ENCODE assay signal across 14 cellular contexts in genomic region chr16:54015147-54015546, GRCh38.
DNase-seq lines count a peak whose midpoint lies in the region; ATAC-seq and TF ChIP-seq lines count a peak whose summit lies in the region.
"Had no signal": no experiment of that assay in that cellular context is flagged by ENCODE, and none has a peak within 500 bp of the region (broad histone marks: within the 10 kb centered on the region; RNA-seq: fewer than 3 reads in every experiment).

No MANE protein-coding gene starts in this region.

- in situ Hi-C loops in mammary epithelial cell (cut with MboI; ENCODE audit: low sequenced_read_pairs in 2 of 2) = no loop called here

- H3K4me3 ChIP-seq in mammary epithelial cell (replicated peaks in 1 of 3; ENCODE audit: insufficient read depth in 1 of 3, low read depth in 2 of 3, low read length in 3 of 3) (no peak overlapping the region), mucosa of descending colon (no peak overlapping the region), uterus (no peak overlapping the region)
- H3K4me3 ChIP-seq: GM12878, GM23248 had no signal

- H3K4me2 ChIP-seq in mammary epithelial cell (ENCODE audit: insufficient read depth, low read depth, low read length) = no peak overlapping the region

- BruUV-seq in MCF 10A (replicated peaks; lab: Mats Ljungman, UMichigan) (no TSS peak), mammary epithelial cell (replicated peaks; lab: Mats Ljungman, UMichigan) (no TSS peak)

- no peak overlapping the region for H2AFZ ChIP-seq in mammary epithelial cell (ENCODE audit: low read depth, low read length)
- H2AFZ ChIP-seq: GM23248 had no signal

- no peaks in the 10 kb centered on the region for H3K36me3 Mint-ChIP-seq in MCF 10A (ENCODE audit: insufficient read depth, unreplicated experiment)

- H3K4me1 Mint-ChIP-seq in MCF 10A (ENCODE audit: insufficient read depth, unreplicated experiment) = no peaks in the 10 kb centered on the region
- H3K4me1 Mint-ChIP-seq: CD14-positive monocyte had no signal

- H3K4me1 ChIP-seq in mammary epithelial cell (ENCODE audit: insufficient read depth, low read length) (no peaks in the 10 kb centered on the region), mucosa of descending colon (ENCODE audit: low read depth) (no peaks in the 10 kb centered on the region), uterus (no peaks in the 10 kb centered on the region)

- no peaks in the 10 kb centered on the region for H3K27me3 ChIP-seq in mammary epithelial cell (ENCODE audit: insufficient read depth, low read length)
- no peaks in the 10 kb centered on the region for H3K27me3 ChIP-seq in uterus

- dilution Hi-C loops in mammary epithelial cell (cut with HindIII; ENCODE audit: low sequenced_read_pairs) = no loop called here

- CTCF ChIA-PET in MCF 10A (lab: Yijun Ruan, JAX) = interaction anchor here (0.6 kb wide), 1 partner anchor 9 kb away, joined by 3 read pairs; no protein-coding TSS in a partner anchor
- CTCF ChIA-PET in mammary epithelial cell (lab: Charles Lee; ENCODE audit: low non-redundant PET) = no interaction called here

- no peak overlapping the region for H3K9ac ChIP-seq in mammary epithelial cell (ENCODE audit: insufficient read depth, low read length)
- H3K9ac ChIP-seq: GM23248 had no signal

- H3K36me3 ChIP-seq in mammary epithelial cell (ENCODE audit: insufficient read depth, low read length) (no peaks in the 10 kb centered on the region), mucosa of descending colon (ENCODE audit: low read depth) (no peaks in the 10 kb centered on the region), uterus (no peaks in the 10 kb centered on the region)

- H3K27me3 Mint-ChIP-seq in MCF 10A (ENCODE audit: insufficient read depth, unreplicated experiment) = no peaks in the 10 kb centered on the region

- POLR2A ChIA-PET in MCF 10A (lab: Yijun Ruan, JAX) = interaction anchor here (1.4 kb wide), 1 partner anchor 64 kb away, joined by 3 read pairs; no protein-coding TSS in a partner anchor

- H3K79me2 ChIP-seq in mammary epithelial cell (ENCODE audit: insufficient read depth, low read length) = no peaks in the 10 kb centered on the region

- H3K9me3 Mint-ChIP-seq in MCF 10A (ENCODE audit: unreplicated experiment) = no peaks in the 10 kb centered on the region

- TF ChIP-seq CTCF in MCF 10A (IDR thresholded peaks at IDR 0.05; ENCODE audit: unreplicated experiment) (no peak), mammary epithelial cell (conservative IDR thresholded peaks at IDR 0.05 in 1 of 2, IDR thresholded peaks at IDR 0.05 in 1 of 2; ENCODE audit: extremely low read depth in 1 of 2, insufficient read depth in 1 of 2, low read depth in 1 of 2, low read length in 2 of 2) (no peak), mucosa of descending colon (IDR thresholded peaks at IDR 0.05) (no peak), uterus (IDR thresholded peaks at IDR 0.05) (no peak)

- peak; percentile 31 for ATAC-seq in mucosa of descending colon
- ATAC-seq: CD8-positive, alpha-beta T cell; GM12878; HCT116 had no signal

- DNase-seq in MCF 10A (ENCODE audit: unreplicated experiment) (peak; percentile 55), mammary epithelial cell (no peak), kidney glomerular epithelial cell (lab: John Stamatoyannopoulos, UW) (peak; percentile 31), mucosa of descending colon (no peak), uterus (no peak), D341Med (ENCODE audit: low spot score) (no peak), NCI-H2107 treated with DMSO at 0.1 percent for 48 hours (lab: John Stamatoyannopoulos, UW; ENCODE audit: unreplicated experiment) (no peak)
- DNase-seq: CD8-positive, alpha-beta T cell; COR-L47; GM23248 had no signal

- WGBS in mammary epithelial cell (ENCODE audit: low coverage, missing lambda C conversion rate) = 96% methylated on average over 2 of the region's 2 CpGs

- no peaks in the 10 kb centered on the region for H4K20me1 ChIP-seq in mammary epithelial cell (ENCODE audit: insufficient read depth, low read length)

- intact Hi-C loops in MCF 10A (cut with micrococcal nuclease) (no loop called here), mammary epithelial cell (cut with micrococcal nuclease) (no loop called here), mucosa of descending colon (cut with DNase I, micrococcal nuclease) (no loop called here), uterus (cut with DNase I; ENCODE audit: low total_unique reads) (no loop called here)

- H3K27ac ChIP-seq in mammary epithelial cell (ENCODE audit: insufficient read depth, low read depth, low read length) (no peak overlapping the region), uterus (no peak overlapping the region)
- H3K27ac ChIP-seq: 22Rv1, GM23248 had no signal

- peak overlapping the region; percentile 23 for H3K27ac Mint-ChIP-seq in MCF 10A (ENCODE audit: low read depth, unreplicated experiment)
- H3K27ac Mint-ChIP-seq: CD8-positive, alpha-beta T cell had no signal

- no peak overlapping the region for H3K4me3 Mint-ChIP-seq in MCF 10A (ENCODE audit: unreplicated experiment)
- H3K4me3 Mint-ChIP-seq: CD14-positive monocyte; CD8-positive, alpha-beta T cell had no signal

- H3K9me3 ChIP-seq in mammary epithelial cell (replicated peaks; ENCODE audit: insufficient read depth, low read length) (no peaks in the 10 kb centered on the region), mucosa of descending colon (peaks cover 7% of the 10 kb centered on the region), uterus (peaks cover 0 to 9% of the 10 kb centered on the region in 2 donors)

- no peak for TF ChIP-seq POLR2A in uterus (IDR thresholded peaks at IDR 0.05)

Comparison
In these comparisons a context has a peak if more than half of its experiments do, and no peak if none do; other contexts are left out.
1. DNase-seq: peak in MCF 10A (single experiment) and kidney glomerular epithelial cell (single experiment); none in mammary epithelial cell (single experiment), mucosa of descending colon (0 of 3), uterus (0 of 2), D341Med (single experiment) and NCI-H2107 treated with DMSO at 0.1 percent for 48 hours (single experiment).